ENCODE assay signal across 28 cellular contexts in genomic region chr1:56817716-56818463, GRCh38. TPM values are rescaled to one million over a fixed set of nuclear protein-coding genes. Genes with fewer than 3 reads are reported as not detected.
DNase-seq lines count a peak whose midpoint lies in the region; ATAC-seq, FAIRE-seq and TF ChIP-seq lines count a peak whose summit lies in the region.
"Had no signal": no experiment of that assay in that cellular context is flagged by ENCODE, and none has a peak within 500 bp of the region (broad histone marks: within the 10 kb centered on the region; RNA-seq: fewer than 3 reads in every experiment).

No MANE protein-coding gene starts in this region.

- POLR2A ChIA-PET in activated CD8-positive, alpha-beta T cell treated with anti-CD3 and anti-CD28 coated beads, Interleukin-2, amount 10 ng/mL, durations not matched to agents 7 days and 5 days (lab: Charles Lee): no interaction called here
- POLR2A ChIA-PET in activated CD4-positive, alpha-beta memory T cell treated with anti-CD3 and anti-CD28 coated beads for 36 hours (lab: Charles Lee): no interaction called here

- 91% methylated on average over 6 of the region's 6 CpGs for WGBS in hepatocyte (ENCODE audit: low lambda C conversion rate, missing lambda C conversion rate)

- H3K4me1 ChIP-seq in hepatocyte (ENCODE audit: insufficient read depth): peaks cover 36% of the 10 kb centered on the region

- H3K9me2 ChIP-seq in hepatocyte (replicated peaks; ENCODE audit: insufficient read depth): no peaks in the 10 kb centered on the region

- H3K27me3 ChIP-seq in bronchial epithelial cell (ENCODE audit: control insufficient read depth, insufficient read depth, low read length) (peaks cover under 1% of the 10 kb centered on the region), hepatocyte (no peaks in the 10 kb centered on the region)
- H3K27me3 ChIP-seq: pancreas had no signal

- peak; percentile 20 for DNase-seq in GM03348 (ENCODE audit: low spot score)
- DNase-seq in bronchial epithelial cell (ENCODE audit: low read depth): peak; percentile 23
- no peak for DNase-seq in hepatocyte (ENCODE audit: low spot score)
- no peak for DNase-seq in retinal pigment epithelial cell (ENCODE audit: low read depth)
- DNase-seq in activated CD8-positive, alpha-beta T cell treated with anti-CD3 and anti-CD28 coated beads, Interleukin-2, amount 10 ng/mL, durations not matched to agents 7 days and 5 days: no peak
- no peak for DNase-seq in activated CD8-positive, alpha-beta memory T cell treated with anti-CD3 and anti-CD28 coated beads, Interleukin-2, amount 50 U/mL, for 48 hours
- no peak for DNase-seq in activated CD4-positive, alpha-beta memory T cell treated with anti-CD3 and anti-CD28 coated beads for 36 hours
- DNase-seq: activated CD4-positive, CD25-positive, alpha-beta regulatory T cell treated with anti-CD3 and anti-CD28 coated beads, Interleukin-2, amount 50 U/mL, for 72 hours; aorta; CD4-positive, alpha-beta memory T cell; GOT3; naive thymus-derived CD4-positive, alpha-beta T cell; NCI-H1092; NCI-H1930; NCI-H2227 treated with DMSO at 0.1 percent for 48 hours; NCI-H82; stimulated activated naive CD4-positive, alpha-beta T cell had no signal

- H3K27me3 Mint-ChIP-seq in activated CD8-positive, alpha-beta T cell treated with anti-CD3 and anti-CD28 coated beads, Interleukin-2, amount 10 ng/mL, durations not matched to agents 7 days and 5 days (ENCODE audit: low read depth): peaks cover 4% of the 10 kb centered on the region
- peaks cover 5% of the 10 kb centered on the region for H3K27me3 Mint-ChIP-seq in activated CD4-positive, alpha-beta memory T cell treated with anti-CD3 and anti-CD28 coated beads for 36 hours

- H3K79me2 ChIP-seq in hepatocyte: peaks cover 16% of the 10 kb centered on the region

- peak overlapping the region; percentile 68 for H3K4me2 ChIP-seq in hepatocyte

- TF ChIP-seq CTCF in bronchial epithelial cell (IDR thresholded peaks at IDR 0.05; ENCODE audit: insufficient read depth, low read length, severe bottlenecking): no peak
- TF ChIP-seq CTCF in hepatocyte (IDR thresholded peaks at IDR 0.05; ENCODE audit: poor library complexity): no peak
- TF ChIP-seq CTCF in retinal pigment epithelial cell (conservative IDR thresholded peaks at IDR 0.05; ENCODE audit: low read depth, low read length): no peak

- no peak overlapping the region for H3K4me3 Mint-ChIP-seq in activated CD8-positive, alpha-beta T cell treated with anti-CD3 and anti-CD28 coated beads, Interleukin-2, amount 10 ng/mL, durations not matched to agents 7 days and 5 days
- H3K4me3 Mint-ChIP-seq in activated CD4-positive, alpha-beta memory T cell treated with anti-CD3 and anti-CD28 coated beads for 36 hours: no peak overlapping the region
- H3K4me3 Mint-ChIP-seq: activated naive CD4-positive, alpha-beta T cell treated with anti-CD3 and anti-CD28 coated beads, Interleukin-2, amount 50 U/mL, for 24 hours; activated T-cell treated with anti-CD3 and anti-CD28 coated beads, Interleukin-2, amount 50 U/mL, for 72 hours; CD4-positive, alpha-beta memory T cell; central memory CD8-positive, alpha-beta T cell; naive thymus-derived CD4-positive, alpha-beta T cell had no signal

- no peak overlapping the region for H2AFZ ChIP-seq in hepatocyte

- H3K9me3 Mint-ChIP-seq in activated CD8-positive, alpha-beta T cell treated with anti-CD3 and anti-CD28 coated beads, Interleukin-2, amount 10 ng/mL, durations not matched to agents 7 days and 5 days (ENCODE audit: insufficient read depth): no peaks in the 10 kb centered on the region
- H3K9me3 Mint-ChIP-seq in activated CD4-positive, alpha-beta memory T cell treated with anti-CD3 and anti-CD28 coated beads for 36 hours: no peaks in the 10 kb centered on the region
- H3K9me3 Mint-ChIP-seq: activated naive CD4-positive, alpha-beta T cell treated with anti-CD3 and anti-CD28 coated beads, Interleukin-2, amount 50 U/mL, for 24 hours; central memory CD8-positive, alpha-beta T cell had no signal

- ATAC-seq in HG02981 (IDR thresholded peaks at IDR 0.05; ENCODE audit: unreplicated experiment): no peak
- no peak for ATAC-seq in activated CD8-positive, alpha-beta T cell treated with anti-CD3 and anti-CD28 coated beads, Interleukin-2, amount 10 ng/mL, durations not matched to agents 7 days and 5 days
- ATAC-seq: gastroesophageal sphincter; naive thymus-derived CD4-positive, alpha-beta T cell had no signal

- no peaks in the 10 kb centered on the region for H3K36me3 Mint-ChIP-seq in activated CD8-positive, alpha-beta T cell treated with anti-CD3 and anti-CD28 coated beads, Interleukin-2, amount 10 ng/mL, durations not matched to agents 7 days and 5 days (ENCODE audit: low read depth)
- no peaks in the 10 kb centered on the region for H3K36me3 Mint-ChIP-seq in activated CD4-positive, alpha-beta memory T cell treated with anti-CD3 and anti-CD28 coated beads for 36 hours
- H3K36me3 Mint-ChIP-seq: activated naive CD4-positive, alpha-beta T cell treated with anti-CD3 and anti-CD28 coated beads, Interleukin-2, amount 50 U/mL, for 24 hours; CD4-positive, alpha-beta memory T cell had no signal

- no peak for FAIRE-seq in bronchial epithelial cell (lab: Jason Lieb, UNC)
- FAIRE-seq: pancreas, small intestine had no signal

- H4K20me1 ChIP-seq in hepatocyte (ENCODE audit: insufficient read depth, poor library complexity, severe bottlenecking): no peaks in the 10 kb centered on the region

- intact Hi-C loops in activated CD4-positive, alpha-beta memory T cell treated with anti-CD3 and anti-CD28 coated beads for 36 hours (cut with micrococcal nuclease): no loop called here

- H3K36me3 ChIP-seq in bronchial epithelial cell (ENCODE audit: control insufficient read depth, insufficient read depth, low read length) (no peaks in the 10 kb centered on the region), hepatocyte (replicated peaks; ENCODE audit: insufficient read depth, low read depth) (no peaks in the 10 kb centered on the region)
- H3K36me3 ChIP-seq: gastroesophageal sphincter, pancreas, thoracic aorta had no signal

- H3K4me3 ChIP-seq in bronchial epithelial cell (ENCODE audit: low read depth, low read length): no peak overlapping the region
- H3K4me3 ChIP-seq in hepatocyte: no peak overlapping the region
- peak overlapping the region; percentile 2 for H3K4me3 ChIP-seq in retinal pigment epithelial cell (ENCODE audit: low read length)
- H3K4me3 ChIP-seq: gastroesophageal sphincter, pancreas, thoracic aorta had no signal

- H3K27ac Mint-ChIP-seq in activated CD8-positive, alpha-beta T cell treated with anti-CD3 and anti-CD28 coated beads, Interleukin-2, amount 10 ng/mL, durations not matched to agents 7 days and 5 days: no peak overlapping the region
- H3K27ac Mint-ChIP-seq in activated CD4-positive, alpha-beta memory T cell treated with anti-CD3 and anti-CD28 coated beads for 36 hours: no peak overlapping the region
- H3K27ac Mint-ChIP-seq: activated naive CD4-positive, alpha-beta T cell treated with anti-CD3 and anti-CD28 coated beads, Interleukin-2, amount 50 U/mL, for 24 hours; activated T-cell treated with anti-CD3 and anti-CD28 coated beads, Interleukin-2, amount 50 U/mL, for 72 hours; CD4-positive, alpha-beta memory T cell; naive thymus-derived CD4-positive, alpha-beta T cell had no signal

- no peaks in the 10 kb centered on the region for H3K4me1 Mint-ChIP-seq in activated CD8-positive, alpha-beta T cell treated with anti-CD3 and anti-CD28 coated beads, Interleukin-2, amount 10 ng/mL, durations not matched to agents 7 days and 5 days (ENCODE audit: low read depth)
- no peaks in the 10 kb centered on the region for H3K4me1 Mint-ChIP-seq in activated CD4-positive, alpha-beta memory T cell treated with anti-CD3 and anti-CD28 coated beads for 36 hours (ENCODE audit: low read depth)
- H3K4me1 Mint-ChIP-seq: activated naive CD4-positive, alpha-beta T cell treated with anti-CD3 and anti-CD28 coated beads, Interleukin-2, amount 50 U/mL, for 24 hours; CD4-positive, alpha-beta memory T cell; central memory CD8-positive, alpha-beta T cell; naive thymus-derived CD4-positive, alpha-beta T cell had no signal

- H3K27ac ChIP-seq in hepatocyte: peak overlapping the region; percentile 86
- H3K27ac ChIP-seq: epithelial cell of prostate, gastroesophageal sphincter, thoracic aorta had no signal

- no peaks in the 10 kb centered on the region for H3K9me3 ChIP-seq in hepatocyte (ENCODE audit: low read depth)
- H3K9me3 ChIP-seq: pancreas, thoracic aorta had no signal

- CTCF ChIA-PET in activated CD8-positive, alpha-beta T cell treated with anti-CD3 and anti-CD28 coated beads, Interleukin-2, amount 10 ng/mL, durations not matched to agents 7 days and 5 days (lab: Charles Lee): interaction anchor here (0.5 kb wide), 1 partner anchor 549 kb away, joined by 3 read pairs; no protein-coding TSS in a partner anchor
- CTCF ChIA-PET in activated CD4-positive, alpha-beta memory T cell treated with anti-CD3 and anti-CD28 coated beads for 36 hours (lab: Charles Lee): interaction anchor here (0.6 kb wide), 1 partner anchor 1163 kb away, joined by 3 read pairs; no protein-coding TSS in a partner anchor

RNA-seq across cellular contexts. Expression of gene FYB2, which starts 1.3 kb away (rescaled TPM):
- 0.13 TPM in 1 of 2 replicates, not detected in the other for total RNA-seq in bronchial epithelial cell
- 15.3 and 15.5 TPM in 2 replicates for total RNA-seq in hepatocyte
- polyA plus RNA-seq in hepatocyte: 18.6 and 21.0 TPM in 2 replicates
- not detected for total RNA-seq in activated CD8-positive, alpha-beta T cell treated with anti-CD3 and anti-CD28 coated beads, Interleukin-2, amount 10 ng/mL, durations not matched to agents 7 days and 5 days
- not detected for total RNA-seq in activated CD4-positive, alpha-beta memory T cell treated with anti-CD3 and anti-CD28 coated beads for 36 hours
- total RNA-seq: activated CD8-positive, alpha-beta memory T cell treated with anti-CD3 and anti-CD28 coated beads for 36 hours; activated T-cell treated with anti-CD3 and anti-CD28 coated beads, Interleukin-2, amount 50 U/mL, for 72 hours; aorta; CD4-positive, alpha-beta memory T cell; mesenteric fat pad; naive thymus-derived CD4-positive, alpha-beta T cell; thoracic aorta had no signal
- polyA plus RNA-seq: CD4-positive, alpha-beta memory T cell; naive thymus-derived CD4-positive, alpha-beta T cell had no signal

RNA-seq across cellular contexts. Expression of gene C8A, which starts 36.7 kb away (rescaled TPM):
- total RNA-seq in bronchial epithelial cell: not detected in 2 replicates
- 5.8 and 8.2 TPM in 2 replicates for total RNA-seq in hepatocyte
- polyA plus RNA-seq in hepatocyte: 2.8 and 6.1 TPM in 2 replicates
- total RNA-seq in activated CD8-positive, alpha-beta T cell treated with anti-CD3 and anti-CD28 coated beads, Interleukin-2, amount 10 ng/mL, durations not matched to agents 7 days and 5 days: not detected
- not detected for total RNA-seq in activated CD4-positive, alpha-beta memory T cell treated with anti-CD3 and anti-CD28 coated beads for 36 hours
- total RNA-seq: activated CD8-positive, alpha-beta memory T cell treated with anti-CD3 and anti-CD28 coated beads for 36 hours; activated T-cell treated with anti-CD3 and anti-CD28 coated beads, Interleukin-2, amount 50 U/mL, for 72 hours; aorta; CD4-positive, alpha-beta memory T cell; gastroesophageal sphincter; mesenteric fat pad; naive thymus-derived CD4-positive, alpha-beta T cell; thoracic aorta had no signal
- polyA plus RNA-seq: aorta; CD4-positive, alpha-beta memory T cell; naive thymus-derived CD4-positive, alpha-beta T cell; pancreas had no signal

Comparison
In these comparisons a context has a peak if more than half of its experiments do, and no peak if none do; other contexts are left out.
1. DNase-seq: peak in GM03348 (single experiment) and bronchial epithelial cell (single experiment); none in hepatocyte (single experiment), retinal pigment epithelial cell (single experiment), activated CD8-positive, alpha-beta T cell treated with anti-CD3 and anti-CD28 coated beads, Interleukin-2, amount 10 ng/mL, durations not matched to agents 7 days and 5 days (single experiment), activated CD8-positive, alpha-beta memory T cell treated with anti-CD3 and anti-CD28 coated beads, Interleukin-2, amount 50 U/mL, for 48 hours (single experiment) and activated CD4-positive, alpha-beta memory T cell treated with anti-CD3 and anti-CD28 coated beads for 36 hours (single experiment).
2. RNA of gene FYB2, which starts 1.3 kb away (total RNA-seq): 15.3 to 15.5 TPM in hepatocyte; 0.13 TPM in bronchial epithelial cell, not detected in activated CD8-positive, alpha-beta T cell treated with anti-CD3 and anti-CD28 coated beads, Interleukin-2, amount 10 ng/mL, durations not matched to agents 7 days and 5 days and not detected in activated CD4-positive, alpha-beta memory T cell treated with anti-CD3 and anti-CD28 coated beads for 36 hours; every median in the first group is over 10 times any median in the second.